1 cellular context compared by ENCODE assay signal in the genomic region with DNA sequence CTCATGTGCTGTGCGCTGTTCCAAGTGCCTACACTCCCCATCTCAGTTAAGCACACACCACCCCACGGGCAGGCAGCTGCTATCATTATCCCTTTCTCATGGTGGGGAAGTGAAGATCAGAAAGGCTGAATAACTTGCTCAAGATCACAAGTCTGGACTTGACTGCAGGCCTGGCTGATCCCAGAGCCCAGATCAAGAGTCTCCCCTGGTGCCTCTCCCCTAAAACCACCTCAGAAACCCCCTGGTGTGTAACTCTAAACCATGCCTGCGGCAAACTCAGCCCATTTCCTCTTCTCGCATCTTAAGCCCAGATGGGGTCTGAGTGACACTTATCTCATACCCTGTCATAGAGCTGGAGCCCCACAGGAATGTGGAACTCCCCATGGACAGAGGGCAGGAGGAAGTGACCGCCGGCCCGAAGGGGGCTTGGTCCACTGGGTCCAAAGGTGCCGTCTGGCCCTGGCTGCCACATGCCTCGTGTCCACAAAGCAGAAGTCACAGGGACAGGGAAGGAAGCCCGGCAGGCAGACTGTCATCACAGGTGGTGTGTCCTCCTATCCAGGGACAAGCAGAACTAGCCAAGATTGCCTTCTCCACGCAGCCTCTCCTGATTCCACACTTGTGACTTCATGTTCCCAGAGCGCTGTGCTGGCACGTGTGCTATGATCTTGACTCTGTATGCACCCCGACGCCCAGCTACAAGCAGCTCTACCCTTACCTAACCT.
TF ChIP-seq lines count a peak whose summit lies in the region.

No MANE protein-coding gene starts in this region.

TF ChIP-seq in GM12878, 131 proteins besides CTCF, POLR2A, EP300 and RAD21 (continued from another document and continues in another):
- TF ChIP-seq, protein P1, sequence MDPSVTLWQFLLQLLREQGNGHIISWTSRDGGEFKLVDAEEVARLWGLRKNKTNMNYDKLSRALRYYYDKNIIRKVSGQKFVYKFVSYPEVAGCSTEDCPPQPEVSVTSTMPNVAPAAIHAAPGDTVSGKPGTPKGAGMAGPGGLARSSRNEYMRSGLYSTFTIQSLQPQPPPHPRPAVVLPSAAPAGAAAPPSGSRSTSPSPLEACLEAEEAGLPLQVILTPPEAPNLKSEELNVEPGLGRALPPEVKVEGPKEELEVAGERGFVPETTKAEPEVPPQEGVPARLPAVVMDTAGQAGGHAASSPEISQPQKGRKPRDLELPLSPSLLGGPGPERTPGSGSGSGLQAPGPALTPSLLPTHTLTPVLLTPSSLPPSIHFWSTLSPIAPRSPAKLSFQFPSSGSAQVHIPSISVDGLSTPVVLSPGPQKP (IDR thresholded peaks at IDR 0.05; ENCODE audit: low read depth, low read length), result no peak
- TF ChIP-seq EED (IDR thresholded peaks at IDR 0.05; ENCODE audit: low read depth) (peak; percentile 92), CBFB (IDR thresholded peaks at IDR 0.05; ENCODE audit: low read depth) (peak; percentile 66; the same call in 1 of the 2 replicates), STAT3 (IDR thresholded peaks at IDR 0.05; ENCODE audit: low read depth, low read length) (no peak), HCFC1 (IDR thresholded peaks at IDR 0.05; ENCODE audit: low read length) (no peak), BCL3 (IDR thresholded peaks at IDR 0.05; ENCODE audit: borderline replicate concordance, insufficient read depth, low read depth, low read length, poor library complexity, severe bottlenecking) (peak; percentile 63), SREBF2 (IDR thresholded peaks at IDR 0.05; ENCODE audit: low read length) (no peak), ZBTB4 (CRISPR knock-in tag; IDR thresholded peaks at IDR 0.05) (no peak), ATF7 (IDR thresholded peaks at IDR 0.05; ENCODE audit: low read depth) (peak; percentile 89), KAT2A (conservative IDR thresholded peaks at IDR 0.05; ENCODE audit: control insufficient read depth, low read depth, low read length) (no peak), JUNB (IDR thresholded peaks at IDR 0.05) (peak; percentile 46; the same call in 1 of the 2 replicates), NFYA (IDR thresholded peaks at IDR 0.05; ENCODE audit: borderline replicate concordance, low read depth, low read length) (no peak), FOXK2 (IDR thresholded peaks at IDR 0.05) (no peak), JUND (IDR thresholded peaks at IDR 0.05; ENCODE audit: low read depth, low read length) (no peak), ZNF687 (IDR thresholded peaks at IDR 0.05) (no peak)
- TF ChIP-seq, protein P2, sequence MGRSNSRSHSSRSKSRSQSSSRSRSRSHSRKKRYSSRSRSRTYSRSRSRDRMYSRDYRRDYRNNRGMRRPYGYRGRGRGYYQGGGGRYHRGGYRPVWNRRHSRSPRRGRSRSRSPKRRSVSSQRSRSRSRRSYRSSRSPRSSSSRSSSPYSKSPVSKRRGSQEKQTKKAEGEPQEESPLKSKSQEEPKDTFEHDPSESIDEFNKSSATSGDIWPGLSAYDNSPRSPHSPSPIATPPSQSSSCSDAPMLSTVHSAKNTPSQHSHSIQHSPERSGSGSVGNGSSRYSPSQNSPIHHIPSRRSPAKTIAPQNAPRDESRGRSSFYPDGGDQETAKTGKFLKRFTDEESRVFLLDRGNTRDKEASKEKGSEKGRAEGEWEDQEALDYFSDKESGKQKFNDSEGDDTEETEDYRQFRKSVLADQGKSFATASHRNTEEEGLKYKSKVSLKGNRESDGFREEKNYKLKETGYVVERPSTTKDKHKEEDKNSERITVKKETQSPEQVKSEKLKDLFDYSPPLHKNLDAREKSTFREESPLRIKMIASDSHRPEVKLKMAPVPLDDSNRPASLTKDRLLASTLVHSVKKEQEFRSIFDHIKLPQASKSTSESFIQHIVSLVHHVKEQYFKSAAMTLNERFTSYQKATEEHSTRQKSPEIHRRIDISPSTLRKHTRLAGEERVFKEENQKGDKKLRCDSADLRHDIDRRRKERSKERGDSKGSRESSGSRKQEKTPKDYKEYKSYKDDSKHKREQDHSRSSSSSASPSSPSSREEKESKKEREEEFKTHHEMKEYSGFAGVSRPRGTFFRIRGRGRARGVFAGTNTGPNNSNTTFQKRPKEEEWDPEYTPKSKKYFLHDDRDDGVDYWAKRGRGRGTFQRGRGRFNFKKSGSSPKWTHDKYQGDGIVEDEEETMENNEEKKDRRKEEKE (IDR thresholded peaks at IDR 0.05), result no peak
- TF ChIP-seq, protein P3, sequence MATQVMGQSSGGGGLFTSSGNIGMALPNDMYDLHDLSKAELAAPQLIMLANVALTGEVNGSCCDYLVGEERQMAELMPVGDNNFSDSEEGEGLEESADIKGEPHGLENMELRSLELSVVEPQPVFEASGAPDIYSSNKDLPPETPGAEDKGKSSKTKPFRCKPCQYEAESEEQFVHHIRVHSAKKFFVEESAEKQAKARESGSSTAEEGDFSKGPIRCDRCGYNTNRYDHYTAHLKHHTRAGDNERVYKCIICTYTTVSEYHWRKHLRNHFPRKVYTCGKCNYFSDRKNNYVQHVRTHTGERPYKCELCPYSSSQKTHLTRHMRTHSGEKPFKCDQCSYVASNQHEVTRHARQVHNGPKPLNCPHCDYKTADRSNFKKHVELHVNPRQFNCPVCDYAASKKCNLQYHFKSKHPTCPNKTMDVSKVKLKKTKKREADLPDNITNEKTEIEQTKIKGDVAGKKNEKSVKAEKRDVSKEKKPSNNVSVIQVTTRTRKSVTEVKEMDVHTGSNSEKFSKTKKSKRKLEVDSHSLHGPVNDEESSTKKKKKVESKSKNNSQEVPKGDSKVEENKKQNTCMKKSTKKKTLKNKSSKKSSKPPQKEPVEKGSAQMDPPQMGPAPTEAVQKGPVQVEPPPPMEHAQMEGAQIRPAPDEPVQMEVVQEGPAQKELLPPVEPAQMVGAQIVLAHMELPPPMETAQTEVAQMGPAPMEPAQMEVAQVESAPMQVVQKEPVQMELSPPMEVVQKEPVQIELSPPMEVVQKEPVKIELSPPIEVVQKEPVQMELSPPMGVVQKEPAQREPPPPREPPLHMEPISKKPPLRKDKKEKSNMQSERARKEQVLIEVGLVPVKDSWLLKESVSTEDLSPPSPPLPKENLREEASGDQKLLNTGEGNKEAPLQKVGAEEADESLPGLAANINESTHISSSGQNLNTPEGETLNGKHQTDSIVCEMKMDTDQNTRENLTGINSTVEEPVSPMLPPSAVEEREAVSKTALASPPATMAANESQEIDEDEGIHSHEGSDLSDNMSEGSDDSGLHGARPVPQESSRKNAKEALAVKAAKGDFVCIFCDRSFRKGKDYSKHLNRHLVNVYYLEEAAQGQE (IDR thresholded peaks at IDR 0.05; ENCODE audit: low read depth, low read length), result 0 out of 2 replicates have a peak, but pooled peaks have one; percentile 12
- TF ChIP-seq, protein P4, sequence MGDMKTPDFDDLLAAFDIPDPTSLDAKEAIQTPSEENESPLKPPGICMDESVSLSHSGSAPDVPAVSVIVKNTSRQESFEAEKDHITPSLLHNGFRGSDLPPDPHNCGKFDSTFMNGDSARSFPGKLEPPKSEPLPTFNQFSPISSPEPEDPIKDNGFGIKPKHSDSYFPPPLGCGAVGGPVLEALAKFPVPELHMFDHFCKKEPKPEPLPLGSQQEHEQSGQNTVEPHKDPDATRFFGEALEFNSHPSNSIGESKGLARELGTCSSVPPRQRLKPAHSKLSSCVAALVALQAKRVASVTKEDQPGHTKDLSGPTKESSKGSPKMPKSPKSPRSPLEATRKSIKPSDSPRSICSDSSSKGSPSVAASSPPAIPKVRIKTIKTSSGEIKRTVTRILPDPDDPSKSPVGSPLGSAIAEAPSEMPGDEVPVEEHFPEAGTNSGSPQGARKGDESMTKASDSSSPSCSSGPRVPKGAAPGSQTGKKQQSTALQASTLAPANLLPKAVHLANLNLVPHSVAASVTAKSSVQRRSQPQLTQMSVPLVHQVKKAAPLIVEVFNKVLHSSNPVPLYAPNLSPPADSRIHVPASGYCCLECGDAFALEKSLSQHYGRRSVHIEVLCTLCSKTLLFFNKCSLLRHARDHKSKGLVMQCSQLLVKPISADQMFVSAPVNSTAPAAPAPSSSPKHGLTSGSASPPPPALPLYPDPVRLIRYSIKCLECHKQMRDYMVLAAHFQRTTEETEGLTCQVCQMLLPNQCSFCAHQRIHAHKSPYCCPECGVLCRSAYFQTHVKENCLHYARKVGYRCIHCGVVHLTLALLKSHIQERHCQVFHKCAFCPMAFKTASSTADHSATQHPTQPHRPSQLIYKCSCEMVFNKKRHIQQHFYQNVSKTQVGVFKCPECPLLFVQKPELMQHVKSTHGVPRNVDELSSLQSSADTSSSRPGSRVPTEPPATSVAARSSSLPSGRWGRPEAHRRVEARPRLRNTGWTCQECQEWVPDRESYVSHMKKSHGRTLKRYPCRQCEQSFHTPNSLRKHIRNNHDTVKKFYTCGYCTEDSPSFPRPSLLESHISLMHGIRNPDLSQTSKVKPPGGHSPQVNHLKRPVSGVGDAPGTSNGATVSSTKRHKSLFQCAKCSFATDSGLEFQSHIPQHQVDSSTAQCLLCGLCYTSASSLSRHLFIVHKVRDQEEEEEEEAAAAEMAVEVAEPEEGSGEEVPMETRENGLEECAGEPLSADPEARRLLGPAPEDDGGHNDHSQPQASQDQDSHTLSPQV (IDR thresholded peaks at IDR 0.05), result no peak
- TF ChIP-seq, protein P5, sequence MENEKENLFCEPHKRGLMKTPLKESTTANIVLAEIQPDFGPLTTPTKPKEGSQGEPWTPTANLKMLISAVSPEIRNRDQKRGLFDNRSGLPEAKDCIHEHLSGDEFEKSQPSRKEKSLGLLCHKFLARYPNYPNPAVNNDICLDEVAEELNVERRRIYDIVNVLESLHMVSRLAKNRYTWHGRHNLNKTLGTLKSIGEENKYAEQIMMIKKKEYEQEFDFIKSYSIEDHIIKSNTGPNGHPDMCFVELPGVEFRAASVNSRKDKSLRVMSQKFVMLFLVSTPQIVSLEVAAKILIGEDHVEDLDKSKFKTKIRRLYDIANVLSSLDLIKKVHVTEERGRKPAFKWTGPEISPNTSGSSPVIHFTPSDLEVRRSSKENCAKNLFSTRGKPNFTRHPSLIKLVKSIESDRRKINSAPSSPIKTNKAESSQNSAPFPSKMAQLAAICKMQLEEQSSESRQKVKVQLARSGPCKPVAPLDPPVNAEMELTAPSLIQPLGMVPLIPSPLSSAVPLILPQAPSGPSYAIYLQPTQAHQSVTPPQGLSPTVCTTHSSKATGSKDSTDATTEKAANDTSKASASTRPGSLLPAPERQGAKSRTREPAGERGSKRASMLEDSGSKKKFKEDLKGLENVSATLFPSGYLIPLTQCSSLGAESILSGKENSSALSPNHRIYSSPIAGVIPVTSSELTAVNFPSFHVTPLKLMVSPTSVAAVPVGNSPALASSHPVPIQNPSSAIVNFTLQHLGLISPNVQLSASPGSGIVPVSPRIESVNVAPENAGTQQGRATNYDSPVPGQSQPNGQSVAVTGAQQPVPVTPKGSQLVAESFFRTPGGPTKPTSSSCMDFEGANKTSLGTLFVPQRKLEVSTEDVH (IDR thresholded peaks at IDR 0.05; ENCODE audit: low read depth, partially characterized antibody), result no peak
